16 cellular contexts compared by ENCODE assay signal in the genomic region with DNA sequence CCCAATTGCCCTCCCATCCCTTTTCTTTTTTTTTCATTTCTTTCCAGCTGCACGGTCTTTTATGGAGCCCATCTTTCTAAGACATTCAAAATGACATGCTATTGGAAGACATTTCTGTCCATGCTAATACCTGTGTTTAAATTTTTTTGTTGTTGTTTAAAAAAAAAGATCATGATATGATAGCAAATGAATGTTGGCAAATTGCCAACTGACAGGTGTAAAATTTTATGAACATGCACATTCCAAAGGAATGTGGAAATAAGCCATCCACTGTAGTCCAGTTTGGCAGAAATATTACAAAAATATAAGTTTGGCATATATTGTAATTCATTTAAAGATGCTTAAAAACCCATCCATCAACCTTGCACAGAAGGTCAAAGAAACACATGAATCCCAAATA.
DNase-seq lines count a peak whose midpoint lies in the region; ATAC-seq, FAIRE-seq and TF ChIP-seq lines count a peak whose summit lies in the region.
"Had no signal": no experiment of that assay in that cellular context is flagged by ENCODE, and none has a peak within 500 bp of the region (broad histone marks: within the 10 kb centered on the region; RNA-seq: fewer than 3 reads in every experiment).

No MANE protein-coding gene starts in this region.

- POLR2A ChIA-PET in HepG2 (lab: Yijun Ruan, JAX), result no interaction called here

- no peak for TF ChIP-seq POLR2A in HepG2 (IDR thresholded peaks at IDR 0.05; ENCODE audit: insufficient read depth in 1 of 2, low read depth in 2 of 2, low read length in 2 of 2)
- no peak for TF ChIP-seq POLR2A in right lobe of liver (IDR thresholded peaks at IDR 0.05)

- no peak overlapping the region for H2AFZ ChIP-seq in HepG2 (ENCODE audit: low read length)

- H3K9me3 Mint-ChIP-seq in mesothelial cell of epicardium, result no peaks in the 10 kb centered on the region
- H3K9me3 Mint-ChIP-seq: CD4-positive, alpha-beta T cell; H9 had no signal

- ATAC-seq in HepG2 (no peak), right lobe of liver (no peak), GM19452 (IDR thresholded peaks at IDR 0.05; ENCODE audit: unreplicated experiment) (no peak)
- ATAC-seq: GM12878 had no signal

- H3K9me3 ChIP-seq in HepG2 (ENCODE audit: low read length) (no peaks in the 10 kb centered on the region), right lobe of liver (no peaks in the 10 kb centered on the region)
- H3K9me3 ChIP-seq: BLaER1 treated with 17β-estradiol and CSF1 and Interleukin-3, amounts not matched to agents 10 nM and 100 nM had no signal

- H3K4me1 ChIP-seq in HepG2 (ENCODE audit: insufficient read depth, low read length), result no peaks in the 10 kb centered on the region
- H3K4me1 ChIP-seq in right lobe of liver, result no peaks in the 10 kb centered on the region

- intact Hi-C loops in HepG2 (cut with micrococcal nuclease; ENCODE audit: unreplicated experiment), result no loop called here
- intact Hi-C loops in right lobe of liver (cut with DNase I), result no loop called here

- no peak for TF ChIP-seq RAD21 in HepG2 (CRISPR knock-in tag; IDR thresholded peaks at IDR 0.05)

- TF ChIP-seq EP300 in HepG2 (IDR thresholded peaks at IDR 0.05; ENCODE audit: low read depth in 2 of 2, low read length in 2 of 2) (no peak), HepG2 (CRISPR knock-in tag; IDR thresholded peaks at IDR 0.05; ENCODE audit: borderline replicate concordance) (no peak)

- H3K27ac ChIP-seq in HepG2 (ENCODE audit: extremely low read length, insufficient read depth, low read length) (no peak overlapping the region), right lobe of liver (no peak overlapping the region)
- H3K27ac ChIP-seq: BLaER1 treated with 17β-estradiol and CSF1 and Interleukin-3, amounts not matched to agents 10 nM and 100 nM had no signal

- DNase-seq in HepG2 (ENCODE audit: low spot score) (no peak), right lobe of liver (no peak), astrocyte of the spinal cord (ENCODE audit: low read depth, low spot score) (peak; percentile 23), mesothelial cell of epicardium (ENCODE audit: low spot score in 2 of 2, unreplicated experiment in 2 of 2) (no peak), medulla oblongata (ENCODE audit: extremely low spot score) (no peak), activated gamma-delta T cell treated with Interleukin-2 at 50 U/mL for 16 hours (no peak)
- DNase-seq: ACHN; Calu3; CD4-positive, alpha-beta T cell; DMS 273 treated with DMSO at 0.1 percent for 48 hours; GOT3; H9 had no signal

- H3K79me2 ChIP-seq in HepG2 (ENCODE audit: insufficient read depth, low read length), result no peaks in the 10 kb centered on the region

- peaks cover 35% of the 10 kb centered on the region for H3K4me1 Mint-ChIP-seq in mesothelial cell of epicardium

- H3K4me3 ChIP-seq in HepG2 (replicated peaks in 1 of 3; ENCODE audit: insufficient read depth in 1 of 3, low read depth in 2 of 3, low read length in 3 of 3) (no peak overlapping the region), right lobe of liver (no peak overlapping the region), astrocyte of the spinal cord (ENCODE audit: low read depth, low read length) (no peak overlapping the region)
- H3K4me3 ChIP-seq: BLaER1 treated with 17β-estradiol and CSF1 and Interleukin-3, amounts not matched to agents 10 nM and 100 nM; GM12878 had no signal

- no peak overlapping the region for H3K4me2 ChIP-seq in HepG2 (ENCODE audit: low read depth, low read length)
- H3K4me2 ChIP-seq: BLaER1 treated with 17β-estradiol and CSF1 and Interleukin-3, amounts not matched to agents 10 nM and 100 nM had no signal

- peaks cover 2% of the 10 kb centered on the region for H3K27me3 Mint-ChIP-seq in mesothelial cell of epicardium (ENCODE audit: low read depth)
- H3K27me3 Mint-ChIP-seq: CD4-positive, alpha-beta T cell had no signal

- H3K27me3 ChIP-seq in HepG2 (ENCODE audit: control insufficient read depth in 1 of 2, insufficient read depth in 2 of 2, low read length in 2 of 2) (no peaks in the 10 kb centered on the region), right lobe of liver (no peaks in the 10 kb centered on the region)
- H3K27me3 ChIP-seq: BLaER1 treated with 17β-estradiol and CSF1 and Interleukin-3, amounts not matched to agents 10 nM and 100 nM had no signal

- H3K36me3 Mint-ChIP-seq in mesothelial cell of epicardium, result no peaks in the 10 kb centered on the region

- in situ Hi-C loops in HepG2 (cut with HindIII; ENCODE audit: extremely low pct_ligation_motif_present, low pct_unique_long_range_greater_than_20kb), result no loop called here
- in situ Hi-C loops in astrocyte of the spinal cord (cut with HindIII; ENCODE audit: low sequenced_read_pairs), result no loop called here

- H3K36me3 ChIP-seq in HepG2 (replicated peaks in 1 of 2; ENCODE audit: control insufficient read depth in 1 of 2, insufficient read depth in 2 of 2, low read length in 2 of 2), result no peaks in the 10 kb centered on the region
- H3K36me3 ChIP-seq in right lobe of liver, result no peaks in the 10 kb centered on the region
- H3K36me3 ChIP-seq: BLaER1 treated with 17β-estradiol and CSF1 and Interleukin-3, amounts not matched to agents 10 nM and 100 nM had no signal

- no peak overlapping the region for H3K9ac ChIP-seq in HepG2 (ENCODE audit: insufficient read depth, low read depth, low read length)
- H3K9ac ChIP-seq: BLaER1 treated with 17β-estradiol and CSF1 and Interleukin-3, amounts not matched to agents 10 nM and 100 nM had no signal

- no peak overlapping the region for H3K4me3 Mint-ChIP-seq in mesothelial cell of epicardium
- H3K4me3 Mint-ChIP-seq: CD4-positive, alpha-beta T cell; H9 had no signal

- no peaks in the 10 kb centered on the region for H4K20me1 ChIP-seq in HepG2 (ENCODE audit: insufficient read depth, low read length)
- H4K20me1 ChIP-seq: BLaER1 treated with 17β-estradiol and CSF1 and Interleukin-3, amounts not matched to agents 10 nM and 100 nM had no signal

- no peak for TF ChIP-seq CTCF in HepG2 (CRISPR knock-in tag; IDR thresholded peaks at IDR 0.05)
- TF ChIP-seq CTCF in right lobe of liver (IDR thresholded peaks at IDR 0.05), result no peak
- no peak for TF ChIP-seq CTCF in astrocyte of the spinal cord (IDR thresholded peaks at IDR 0.05; ENCODE audit: low read depth, low read length)
- no peak for TF ChIP-seq CTCF in mesothelial cell of epicardium (IDR thresholded peaks at IDR 0.05; ENCODE audit: unreplicated experiment)

- 16% methylated on average over 1 of the region's 1 CpG for WGBS in HepG2 (ENCODE audit: low lambda C conversion rate)
- 58% methylated on average over 1 of the region's 1 CpG for WGBS in right lobe of liver (ENCODE audit: insufficient coverage, low coverage, low lambda C conversion rate, missing lambda C conversion rate)

- FAIRE-seq in HepG2 (lab: Jason Lieb, UNC), result no peak
- FAIRE-seq: GM12878, GM18507 had no signal

- BruUV-seq in HepG2 (replicated peaks; lab: Mats Ljungman, UMichigan), result no TSS peak

- CTCF ChIA-PET in HepG2 (lab: Yijun Ruan, JAX; ENCODE audit: low intra/inter-chr PET ratio, low total read pairs), result no interaction called here

- H3K27ac Mint-ChIP-seq in mesothelial cell of epicardium, result peak overlapping the region; percentile 11
- H3K27ac Mint-ChIP-seq: CD4-positive, alpha-beta T cell; H9 had no signal

TF ChIP-seq in HepG2, 621 proteins besides CTCF, POLR2A, EP300 and RAD21:
- peak; percentile 90 for TF ChIP-seq LCORL (IDR thresholded peaks at IDR 0.05)
- no peak for TF ChIP-seq LCORL (CRISPR knock-in tag; IDR thresholded peaks at IDR 0.05)
- no peak for TF ChIP-seq MAZ (IDR thresholded peaks at IDR 0.05; ENCODE audit: borderline replicate concordance, low read depth, low read length)
- TF ChIP-seq MAZ (CRISPR knock-in tag; IDR thresholded peaks at IDR 0.05; ENCODE audit: low read depth), result no peak
